Comparison of ENCODE assay signal across 10 cellular contexts in genomic region chr9:133788819-133789733, GRCh38. TPM values are rescaled to one million over a fixed set of nuclear protein-coding genes. Genes with fewer than 3 reads are reported as not detected.
DNase-seq lines count a peak whose midpoint lies in the region; ATAC-seq, FAIRE-seq and TF ChIP-seq lines count a peak whose summit lies in the region.
"Had no signal": no experiment of that assay in that cellular context is flagged by ENCODE, and none has a peak within 500 bp of the region (broad histone marks: within the 10 kb centered on the region; RNA-seq: fewer than 3 reads in every experiment).

No MANE protein-coding gene starts in this region.

- H3K27me3 ChIP-seq in body of pancreas (no peaks in the 10 kb centered on the region), layer of hippocampus (ENCODE audit: control insufficient read depth, insufficient read depth, low read length) (no peaks in the 10 kb centered on the region)

- DNase-seq in MV-4-11 (lab: John Stamatoyannopoulos, UW), result peak; percentile 63
- DNase-seq in body of pancreas, result peak in 1 of 4 donors; percentile 43
- DNase-seq in substantia nigra (lab: John Stamatoyannopoulos, UW), result peak; percentile 31 to 95 (median 84)
- no peak for DNase-seq in NCI-H226
- DNase-seq in AG08396 (ENCODE audit: low spot score), result no peak
- DNase-seq in GM19238 (ENCODE audit: insufficient read length, low spot score), result no peak
- DNase-seq in H54 (ENCODE audit: insufficient read length, low spot score), result no peak
- DNase-seq: naive thymus-derived CD4-positive, alpha-beta T cell; trophoblast cell had no signal

- peaks cover 9% of the 10 kb centered on the region for H3K4me1 ChIP-seq in body of pancreas

- 68 to 88% methylated on average over 19 to 30 of the region's 35 CpGs for WGBS in body of pancreas, 2 donors

- TF ChIP-seq CTCF in body of pancreas (IDR thresholded peaks at IDR 0.05), result no peak

- peak; percentile 12 for ATAC-seq in body of pancreas
- ATAC-seq: naive thymus-derived CD4-positive, alpha-beta T cell had no signal

- no peaks in the 10 kb centered on the region for H3K9me3 ChIP-seq in body of pancreas

- peak overlapping the region in 1 of 4 donors; percentile 10 for H3K27ac ChIP-seq in body of pancreas
- peak overlapping the region; percentile 71 for H3K27ac ChIP-seq in layer of hippocampus (ENCODE audit: low read depth, low read length)
- H3K27ac ChIP-seq in substantia nigra (ENCODE audit: low read depth, low read length, poor library complexity, severe bottlenecking), result peak overlapping the region; percentile 88

- H3K4me3 ChIP-seq in body of pancreas, result no peak overlapping the region

- intact Hi-C loops in body of pancreas (cut with DNase I), result no loop called here

- TF ChIP-seq POLR2A in body of pancreas (IDR thresholded peaks at IDR 0.05) (no peak), H54 (IDR thresholded peaks at IDR 0.05; ENCODE audit: low read depth, low read length) (no peak)

- peaks cover 0 to 29% of the 10 kb centered on the region in 2 donors for H3K36me3 ChIP-seq in body of pancreas (replicated peaks in 1 of 2; ENCODE audit: insufficient read depth in 1 of 2, low read depth in 2 of 2)

- no peak for FAIRE-seq in H54 (lab: Jason Lieb, UNC)

RNA-seq across cellular contexts. Expression of gene SARDH, which starts 50.9 kb away (rescaled TPM):
- 10 to 100 TPM; 20.2 to 61.0 TPM for total RNA-seq in body of pancreas

Comparison
In these comparisons a context has a peak if more than half of its experiments do, and no peak if none do; other contexts are left out.
1. DNase-seq: peak in MV-4-11 (single experiment) and substantia nigra (49 of 49); none in NCI-H226 (single experiment), AG08396 (single experiment), GM19238 (single experiment) and H54 (single experiment).